In genomic region chr15:101725073-101725472, GRCh38 we compare ENCODE assay signal across 8 cellular contexts. TPM values are rescaled to one million over a fixed set of nuclear protein-coding genes. Genes with fewer than 3 reads are reported as not detected.
DNase-seq lines count a peak whose midpoint lies in the region; ATAC-seq and TF ChIP-seq lines count a peak whose summit lies in the region.

No MANE protein-coding gene starts in this region.

- no peak overlapping the region for H3K4me2 ChIP-seq in mammary epithelial cell (ENCODE audit: insufficient read depth, low read depth, low read length)

- H3K27ac ChIP-seq in mammary epithelial cell (ENCODE audit: insufficient read depth, low read depth, low read length) (no peak overlapping the region), muscle layer of colon (ENCODE audit: low read depth, low read length) (peak overlapping the region; percentile 4)

- H3K9me3 Mint-ChIP-seq in MCF 10A (ENCODE audit: unreplicated experiment): no peaks in the 10 kb centered on the region
- peaks cover 5% of the 10 kb centered on the region for H3K9me3 Mint-ChIP-seq in activated B cell treated with CpG ODN at 0.5 μM for 24 hours
- H3K9me3 Mint-ChIP-seq in type B pancreatic cell: no peaks in the 10 kb centered on the region

- no peak overlapping the region for H3K4me3 ChIP-seq in mammary epithelial cell (replicated peaks in 1 of 3; ENCODE audit: insufficient read depth in 1 of 3, low read depth in 2 of 3, low read length in 3 of 3)
- no peak overlapping the region for H3K4me3 ChIP-seq in muscle layer of colon (ENCODE audit: low read depth in 1 of 2, low read length in 2 of 2)

- POLR2A ChIA-PET in MCF 10A (lab: Yijun Ruan, JAX): no interaction called here
- POLR2A ChIA-PET in activated B cell treated with CpG ODN at 0.5 μM for 24 hours (lab: Charles Lee): no interaction called here

- WGBS in mammary epithelial cell (ENCODE audit: low coverage, missing lambda C conversion rate): 75% methylated on average over 2 of the region's 2 CpGs

- H3K36me3 ChIP-seq in mammary epithelial cell (ENCODE audit: insufficient read depth, low read length) (peaks cover 6% of the 10 kb centered on the region), muscle layer of colon (ENCODE audit: insufficient read depth, low read length) (peaks cover under 1% of the 10 kb centered on the region)

- H3K9me3 ChIP-seq in mammary epithelial cell (replicated peaks; ENCODE audit: insufficient read depth, low read length) (no peaks in the 10 kb centered on the region), muscle layer of colon (ENCODE audit: low read length) (no peaks in the 10 kb centered on the region)

- BruUV-seq in MCF 10A (replicated peaks; lab: Mats Ljungman, UMichigan) (no TSS peak), mammary epithelial cell (replicated peaks; lab: Mats Ljungman, UMichigan) (no TSS peak)

- DNase-seq in MCF 10A (ENCODE audit: unreplicated experiment): no peak
- no peak for DNase-seq in mammary epithelial cell
- no peak for DNase-seq in activated B cell treated with CpG ODN at 0.5 μM for 24 hours
- DNase-seq in type B pancreatic cell (ENCODE audit: extremely low spot score, unreplicated experiment): no peak
- no peak for DNase-seq in NCI-H345 treated with DMSO at 0.1 percent for 48 hours (lab: John Stamatoyannopoulos, UW; ENCODE audit: unreplicated experiment)

- H3K27ac Mint-ChIP-seq in MCF 10A (ENCODE audit: low read depth, unreplicated experiment): no peak overlapping the region
- H3K27ac Mint-ChIP-seq in activated B cell treated with CpG ODN at 0.5 μM for 24 hours: peak overlapping the region; percentile 56
- H3K27ac Mint-ChIP-seq in type B pancreatic cell: peak overlapping the region; percentile 42

- H3K27me3 Mint-ChIP-seq in MCF 10A (ENCODE audit: insufficient read depth, unreplicated experiment) (peaks cover 31% of the 10 kb centered on the region), activated B cell treated with CpG ODN at 0.5 μM for 24 hours (no peaks in the 10 kb centered on the region), type B pancreatic cell (peaks cover 3% of the 10 kb centered on the region)

- H3K4me1 Mint-ChIP-seq in MCF 10A (ENCODE audit: insufficient read depth, unreplicated experiment) (peaks cover 4% of the 10 kb centered on the region), activated B cell treated with CpG ODN at 0.5 μM for 24 hours (peaks cover 15% of the 10 kb centered on the region), type B pancreatic cell (ENCODE audit: unreplicated experiment) (peaks cover 10% of the 10 kb centered on the region)

- TF ChIP-seq CTCF in MCF 10A (IDR thresholded peaks at IDR 0.05; ENCODE audit: unreplicated experiment) (no peak), mammary epithelial cell (conservative IDR thresholded peaks at IDR 0.05 in 1 of 2, IDR thresholded peaks at IDR 0.05 in 1 of 2; ENCODE audit: extremely low read depth in 1 of 2, insufficient read depth in 1 of 2, low read depth in 1 of 2, low read length in 2 of 2) (no peak), activated B cell treated with CpG ODN at 0.5 μM for 24 hours (IDR thresholded peaks at IDR 0.05) (no peak), type B pancreatic cell (conservative IDR thresholded peaks at IDR 0.05) (no peak)

- no peak overlapping the region for H2AFZ ChIP-seq in mammary epithelial cell (ENCODE audit: low read depth, low read length)

- CTCF ChIA-PET in MCF 10A (lab: Yijun Ruan, JAX) (no interaction called here), mammary epithelial cell (lab: Charles Lee; ENCODE audit: low non-redundant PET) (no interaction called here), activated B cell treated with CpG ODN at 0.5 μM for 24 hours (lab: Charles Lee) (no interaction called here)

- peaks cover 30% of the 10 kb centered on the region for H3K36me3 Mint-ChIP-seq in MCF 10A (ENCODE audit: insufficient read depth, unreplicated experiment)
- peaks cover 21% of the 10 kb centered on the region for H3K36me3 Mint-ChIP-seq in activated B cell treated with CpG ODN at 0.5 μM for 24 hours (ENCODE audit: low read depth)
- peaks cover 14% of the 10 kb centered on the region for H3K36me3 Mint-ChIP-seq in type B pancreatic cell

- no peak for ATAC-seq in activated B cell treated with CpG ODN at 0.5 μM for 24 hours (ENCODE audit: low read depth)
- no peak for ATAC-seq in GM21360 (IDR thresholded peaks at IDR 0.05; ENCODE audit: unreplicated experiment)
- ATAC-seq in HG02884 (IDR thresholded peaks at IDR 0.05; ENCODE audit: unreplicated experiment): no peak

- no peaks in the 10 kb centered on the region for H4K20me1 ChIP-seq in mammary epithelial cell (ENCODE audit: insufficient read depth, low read length)

- intact Hi-C loops in MCF 10A (cut with micrococcal nuclease): loop anchor here (10.0 kb wide), 1 partner anchor 430 kb away; the partner anchor contains the start of gene SNRPA1
- intact Hi-C loops in mammary epithelial cell (cut with micrococcal nuclease): no loop called here
- intact Hi-C loops in activated B cell treated with CpG ODN at 0.5 μM for 24 hours (cut with micrococcal nuclease): loop anchor here (2.0 kb wide), 1 partner anchor 16 kb away; no protein-coding TSS in a partner anchor

- H3K4me1 ChIP-seq in mammary epithelial cell (ENCODE audit: insufficient read depth, low read length) (peaks cover 5% of the 10 kb centered on the region), muscle layer of colon (ENCODE audit: insufficient read depth, low read length) (peaks cover 9% of the 10 kb centered on the region)

- H3K79me2 ChIP-seq in mammary epithelial cell (ENCODE audit: insufficient read depth, low read length): peaks cover 4% of the 10 kb centered on the region

- H3K9ac ChIP-seq in mammary epithelial cell (ENCODE audit: insufficient read depth, low read length) (no peak overlapping the region), muscle layer of colon (ENCODE audit: low read length) (no peak overlapping the region)

- in situ Hi-C loops in mammary epithelial cell (cut with MboI; ENCODE audit: low sequenced_read_pairs in 2 of 2): no loop called here

- H3K4me3 Mint-ChIP-seq in MCF 10A (ENCODE audit: unreplicated experiment) (peak overlapping the region; percentile 75), activated B cell treated with CpG ODN at 0.5 μM for 24 hours (peak overlapping the region; percentile 48), type B pancreatic cell (peak overlapping the region; percentile 77)

- no peaks in the 10 kb centered on the region for H3K27me3 ChIP-seq in mammary epithelial cell (ENCODE audit: insufficient read depth, low read length)
- no peaks in the 10 kb centered on the region for H3K27me3 ChIP-seq in muscle layer of colon (ENCODE audit: control insufficient read depth in 1 of 2, insufficient read depth in 2 of 2, low read length in 2 of 2)

- dilution Hi-C loops in mammary epithelial cell (cut with HindIII; ENCODE audit: low sequenced_read_pairs): no loop called here

RNA-seq across cellular contexts. Expression of gene TARS3, which starts 0.8 kb away (rescaled TPM):
- total RNA-seq in MCF 10A (2022): 5.0 and 7.2 TPM in 2 replicates
- total RNA-seq in mammary epithelial cell: 10 to 100 TPM in 1 of 2 donors, 1 to 10 TPM in 1; 9.4 to 10.2 TPM
- 1.8 TPM for polyA plus RNA-seq in mammary epithelial cell
- 31.2 TPM for polyA minus RNA-seq in mammary epithelial cell
- total RNA-seq in activated B cell treated with CpG ODN at 0.5 μM for 24 hours: 12.0 and 13.0 TPM in 2 replicates
- total RNA-seq in type B pancreatic cell (ENCODE audit: low replicate concordance): 11.0 and 17.1 TPM in 2 replicates
